In genomic region chr20:45725134-45725533, GRCh38 we compare ENCODE assay signal across 16 cellular contexts. TPM values are rescaled to one million over a fixed set of nuclear protein-coding genes. Genes with fewer than 3 reads are reported as not detected.
"Had no signal": no experiment of that assay in that cellular context is flagged by ENCODE, and none has a peak within 500 bp of the region (broad histone marks: within the 10 kb centered on the region; RNA-seq: fewer than 3 reads in every experiment).

No MANE protein-coding gene starts in this region.

- H3K4me3 ChIP-seq: cardiac muscle cell, smooth muscle cell, tibial artery had no signal

- DNase-seq: activated CD4-positive, alpha-beta T cell treated with anti-CD3 and anti-CD28 coated beads for 4 hours; activated CD8-positive, alpha-beta memory T cell treated with anti-CD3 and anti-CD28 coated beads, Interleukin-2, amount 50 U/mL, for 48 hours; activated CD8-positive, alpha-beta T cell treated with anti-CD3 and anti-CD28 coated beads, Interleukin-2, amount 10 ng/mL, durations not matched to agents 7 days and 5 days; activated naive CD4-positive, alpha-beta T cell; activated naive CD8-positive, alpha-beta T cell treated with anti-CD3 and anti-CD28 coated beads, Interleukin-2, amount 50 U/mL, for 24 hours; midbrain; naive thymus-derived CD4-positive, alpha-beta T cell; T-cell; T1000; tibial artery had no signal

- ATAC-seq: activated CD8-positive, alpha-beta T cell treated with anti-CD3 and anti-CD28 coated beads, Interleukin-2, amount 10 ng/mL, durations not matched to agents 7 days and 5 days; activated naive CD8-positive, alpha-beta T cell treated with anti-CD3 and anti-CD28 coated beads, Interleukin-2, amount 50 U/mL, for 24 hours; naive thymus-derived CD4-positive, alpha-beta T cell; stimulated activated effector memory CD8-positive, alpha-beta T cell treated with anti-CD3 and anti-CD28 coated beads, Interleukin-12 subunit alpha, Interleukin-12 subunit beta, amount 100 ng/mL, for 72 hours; T-cell had no signal

RNA-seq across cellular contexts. Expression of gene SPINT4, which starts 3.0 kb away (rescaled TPM):
- total RNA-seq: activated CD8-positive, alpha-beta T cell treated with anti-CD3 and anti-CD28 coated beads, Interleukin-2, amount 10 ng/mL, durations not matched to agents 7 days and 5 days; activated T-helper 1 cell treated with anti-CD3 and anti-CD28 coated beads, Interleukin-12 subunit alpha, Interleukin-12 subunit beta, Interleukin-2, Interleukin-4 antibody, amounts not matched to agents 30 ng/mL and 10 ng/mL and 1 ng/mL, durations not matched to agents 14 hours and 24 hours and 36 hours; cardiac muscle cell; endothelial cell of umbilical vein; lower leg skin; naive thymus-derived CD4-positive, alpha-beta T cell; smooth muscle cell; T-cell had no signal

RNA-seq across cellular contexts. Expression of gene WFDC10B, which starts 20.3 kb away (rescaled TPM):
- total RNA-seq: activated CD8-positive, alpha-beta T cell treated with anti-CD3 and anti-CD28 coated beads, Interleukin-2, amount 10 ng/mL, durations not matched to agents 7 days and 5 days; activated T-helper 1 cell treated with anti-CD3 and anti-CD28 coated beads, Interleukin-12 subunit alpha, Interleukin-12 subunit beta, Interleukin-2, Interleukin-4 antibody, amounts not matched to agents 30 ng/mL and 10 ng/mL and 1 ng/mL, durations not matched to agents 14 hours and 24 hours and 36 hours; cardiac muscle cell; endothelial cell of umbilical vein; naive thymus-derived CD4-positive, alpha-beta T cell; smooth muscle cell; T-cell had no signal

RNA-seq across cellular contexts. Expression of gene WFDC13, which starts 23.3 kb away (rescaled TPM):
- total RNA-seq: activated CD8-positive, alpha-beta T cell treated with anti-CD3 and anti-CD28 coated beads, Interleukin-2, amount 10 ng/mL, durations not matched to agents 7 days and 5 days; activated T-helper 1 cell treated with anti-CD3 and anti-CD28 coated beads, Interleukin-12 subunit alpha, Interleukin-12 subunit beta, Interleukin-2, Interleukin-4 antibody, amounts not matched to agents 30 ng/mL and 10 ng/mL and 1 ng/mL, durations not matched to agents 14 hours and 24 hours and 36 hours; cardiac muscle cell; endothelial cell of umbilical vein; lower leg skin; naive thymus-derived CD4-positive, alpha-beta T cell; smooth muscle cell; T-cell had no signal

RNA-seq across cellular contexts. Expression of gene WFDC11, which starts 55.1 kb away (rescaled TPM):
- total RNA-seq: activated CD8-positive, alpha-beta T cell treated with anti-CD3 and anti-CD28 coated beads, Interleukin-2, amount 10 ng/mL, durations not matched to agents 7 days and 5 days; activated T-helper 1 cell treated with anti-CD3 and anti-CD28 coated beads, Interleukin-12 subunit alpha, Interleukin-12 subunit beta, Interleukin-2, Interleukin-4 antibody, amounts not matched to agents 30 ng/mL and 10 ng/mL and 1 ng/mL, durations not matched to agents 14 hours and 24 hours and 36 hours; cardiac muscle cell; endothelial cell of umbilical vein; lower leg skin; naive thymus-derived CD4-positive, alpha-beta T cell; smooth muscle cell; T-cell had no signal
